ENCODE assay signal across 1 cellular context in the genomic region with DNA sequence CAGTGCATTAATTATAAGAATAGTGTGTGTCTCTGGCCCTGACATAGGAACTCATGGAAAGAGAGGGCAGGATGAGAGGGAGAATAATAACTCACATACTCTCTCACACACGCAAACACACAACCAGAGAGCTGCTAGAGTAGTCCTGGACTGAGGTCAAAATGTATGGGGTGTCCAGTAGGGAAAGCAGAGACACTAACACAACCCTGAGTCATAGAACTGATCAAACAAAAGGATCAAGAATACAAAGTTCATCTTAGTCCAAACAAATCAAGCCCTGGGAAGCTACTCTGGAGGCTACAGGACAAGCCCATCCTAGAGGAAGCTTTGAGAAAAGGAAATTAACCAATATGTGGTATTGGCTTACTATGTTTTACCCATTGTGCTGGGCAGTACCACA.
TF ChIP-seq lines count a peak whose summit lies in the region.

No MANE protein-coding gene starts in this region.

TF ChIP-seq in HepG2, 621 proteins besides CTCF, POLR2A, EP300 and RAD21 (continued from another document and continues in another):
- TF ChIP-seq ZFP91 (CRISPR knock-in tag; IDR thresholded peaks at IDR 0.05; ENCODE audit: borderline replicate concordance) (no peak), PRDM15 (CRISPR knock-in tag; IDR thresholded peaks at IDR 0.05) (no peak), SALL2 (CRISPR knock-in tag; IDR thresholded peaks at IDR 0.05) (no peak), ZNF362 (CRISPR knock-in tag; IDR thresholded peaks at IDR 0.05; ENCODE audit: borderline replicate concordance) (0 out of 2 replicates have a peak, but pooled peaks have one; percentile 17), SP2 (CRISPR knock-in tag; IDR thresholded peaks at IDR 0.05) (no peak), JUNB (CRISPR knock-in tag; IDR thresholded peaks at IDR 0.05; ENCODE audit: borderline replicate concordance) (peak; percentile 79; the same call in 1 of the 2 replicates), RAD51 (IDR thresholded peaks at IDR 0.05; ENCODE audit: borderline replicate concordance) (no peak), KAT7 (CRISPR knock-in tag; IDR thresholded peaks at IDR 0.05; ENCODE audit: borderline replicate concordance) (no peak), ZSCAN20 (CRISPR knock-in tag; IDR thresholded peaks at IDR 0.05; ENCODE audit: borderline replicate concordance) (no peak), TERF1 (CRISPR knock-in tag; IDR thresholded peaks at IDR 0.05) (no peak), MXD4 (CRISPR knock-in tag; IDR thresholded peaks at IDR 0.05) (no peak), HOMEZ (CRISPR knock-in tag; IDR thresholded peaks at IDR 0.05; ENCODE audit: low read depth) (peak; percentile 57; the same call in 1 of the 2 replicates), ELF1 (CRISPR knock-in tag; IDR thresholded peaks at IDR 0.05) (no peak), ZNF468 (CRISPR knock-in tag; IDR thresholded peaks at IDR 0.05) (no peak), U2AF1 (optimal IDR thresholded peaks at IDR 0.05; ENCODE audit: low read depth, low read length) (no peak), ZNF225 (CRISPR knock-in tag; IDR thresholded peaks at IDR 0.05) (no peak), KLF12 (CRISPR knock-in tag; IDR thresholded peaks at IDR 0.05; ENCODE audit: borderline replicate concordance) (no peak), PLRG1 (conservative IDR thresholded peaks at IDR 0.05) (no peak), ZNF431 (CRISPR knock-in tag; IDR thresholded peaks at IDR 0.05; ENCODE audit: borderline replicate concordance, low read depth) (0 out of 2 replicates have a peak, but pooled peaks have one; percentile 26), SOX5 (CRISPR knock-in tag; IDR thresholded peaks at IDR 0.05; ENCODE audit: borderline replicate concordance) (peak; percentile 67; the same call in 1 of the 2 replicates), ASH2L (IDR thresholded peaks at IDR 0.05; ENCODE audit: insufficient read length, low read depth, low read length) (no peak), HINFP (CRISPR knock-in tag; IDR thresholded peaks at IDR 0.05; ENCODE audit: low read depth) (no peak), KDM4B (CRISPR knock-in tag; IDR thresholded peaks at IDR 0.05) (no peak), CCDC6 (CRISPR knock-in tag; IDR thresholded peaks at IDR 0.05) (no peak), FOXM1 (CRISPR knock-in tag; IDR thresholded peaks at IDR 0.05) (no peak), GRHL1 (CRISPR knock-in tag; conservative IDR thresholded peaks at IDR 0.05) (no peak), AGO1 (IDR thresholded peaks at IDR 0.05; ENCODE audit: low read depth, low read length, poor library complexity, severe bottlenecking) (no peak), ZNF367 (CRISPR knock-in tag; IDR thresholded peaks at IDR 0.05; ENCODE audit: borderline replicate concordance) (no peak), ARHGAP35 (CRISPR knock-in tag; IDR thresholded peaks at IDR 0.05; ENCODE audit: borderline replicate concordance) (no peak), ZBTB7A (CRISPR knock-in tag; IDR thresholded peaks at IDR 0.05) (no peak), ZNF850 (CRISPR knock-in tag; conservative IDR thresholded peaks at IDR 0.05) (no peak), ZNF589 (CRISPR knock-in tag; conservative IDR thresholded peaks at IDR 0.05) (no peak), MTF1 (CRISPR knock-in tag; IDR thresholded peaks at IDR 0.05) (no peak), ONECUT2 (CRISPR knock-in tag; IDR thresholded peaks at IDR 0.05) (no peak), KLF11 (CRISPR knock-in tag; IDR thresholded peaks at IDR 0.05) (no peak)
- TF ChIP-seq, protein P1, sequence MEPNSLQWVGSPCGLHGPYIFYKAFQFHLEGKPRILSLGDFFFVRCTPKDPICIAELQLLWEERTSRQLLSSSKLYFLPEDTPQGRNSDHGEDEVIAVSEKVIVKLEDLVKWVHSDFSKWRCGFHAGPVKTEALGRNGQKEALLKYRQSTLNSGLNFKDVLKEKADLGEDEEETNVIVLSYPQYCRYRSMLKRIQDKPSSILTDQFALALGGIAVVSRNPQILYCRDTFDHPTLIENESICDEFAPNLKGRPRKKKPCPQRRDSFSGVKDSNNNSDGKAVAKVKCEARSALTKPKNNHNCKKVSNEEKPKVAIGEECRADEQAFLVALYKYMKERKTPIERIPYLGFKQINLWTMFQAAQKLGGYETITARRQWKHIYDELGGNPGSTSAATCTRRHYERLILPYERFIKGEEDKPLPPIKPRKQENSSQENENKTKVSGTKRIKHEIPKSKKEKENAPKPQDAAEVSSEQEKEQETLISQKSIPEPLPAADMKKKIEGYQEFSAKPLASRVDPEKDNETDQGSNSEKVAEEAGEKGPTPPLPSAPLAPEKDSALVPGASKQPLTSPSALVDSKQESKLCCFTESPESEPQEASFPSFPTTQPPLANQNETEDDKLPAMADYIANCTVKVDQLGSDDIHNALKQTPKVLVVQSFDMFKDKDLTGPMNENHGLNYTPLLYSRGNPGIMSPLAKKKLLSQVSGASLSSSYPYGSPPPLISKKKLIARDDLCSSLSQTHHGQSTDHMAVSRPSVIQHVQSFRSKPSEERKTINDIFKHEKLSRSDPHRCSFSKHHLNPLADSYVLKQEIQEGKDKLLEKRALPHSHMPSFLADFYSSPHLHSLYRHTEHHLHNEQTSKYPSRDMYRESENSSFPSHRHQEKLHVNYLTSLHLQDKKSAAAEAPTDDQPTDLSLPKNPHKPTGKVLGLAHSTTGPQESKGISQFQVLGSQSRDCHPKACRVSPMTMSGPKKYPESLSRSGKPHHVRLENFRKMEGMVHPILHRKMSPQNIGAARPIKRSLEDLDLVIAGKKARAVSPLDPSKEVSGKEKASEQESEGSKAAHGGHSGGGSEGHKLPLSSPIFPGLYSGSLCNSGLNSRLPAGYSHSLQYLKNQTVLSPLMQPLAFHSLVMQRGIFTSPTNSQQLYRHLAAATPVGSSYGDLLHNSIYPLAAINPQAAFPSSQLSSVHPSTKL (CRISPR knock-in tag; IDR thresholded peaks at IDR 0.05): peak; percentile 88
- TF ChIP-seq, protein P2, sequence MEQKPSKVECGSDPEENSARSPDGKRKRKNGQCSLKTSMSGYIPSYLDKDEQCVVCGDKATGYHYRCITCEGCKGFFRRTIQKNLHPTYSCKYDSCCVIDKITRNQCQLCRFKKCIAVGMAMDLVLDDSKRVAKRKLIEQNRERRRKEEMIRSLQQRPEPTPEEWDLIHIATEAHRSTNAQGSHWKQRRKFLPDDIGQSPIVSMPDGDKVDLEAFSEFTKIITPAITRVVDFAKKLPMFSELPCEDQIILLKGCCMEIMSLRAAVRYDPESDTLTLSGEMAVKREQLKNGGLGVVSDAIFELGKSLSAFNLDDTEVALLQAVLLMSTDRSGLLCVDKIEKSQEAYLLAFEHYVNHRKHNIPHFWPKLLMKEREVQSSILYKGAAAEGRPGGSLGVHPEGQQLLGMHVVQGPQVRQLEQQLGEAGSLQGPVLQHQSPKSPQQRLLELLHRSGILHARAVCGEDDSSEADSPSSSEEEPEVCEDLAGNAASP (CRISPR knock-in tag; IDR thresholded peaks at IDR 0.05; ENCODE audit: borderline replicate concordance): peak; percentile 51; the same call in 1 of the 2 replicates
- TF ChIP-seq, protein P3, sequence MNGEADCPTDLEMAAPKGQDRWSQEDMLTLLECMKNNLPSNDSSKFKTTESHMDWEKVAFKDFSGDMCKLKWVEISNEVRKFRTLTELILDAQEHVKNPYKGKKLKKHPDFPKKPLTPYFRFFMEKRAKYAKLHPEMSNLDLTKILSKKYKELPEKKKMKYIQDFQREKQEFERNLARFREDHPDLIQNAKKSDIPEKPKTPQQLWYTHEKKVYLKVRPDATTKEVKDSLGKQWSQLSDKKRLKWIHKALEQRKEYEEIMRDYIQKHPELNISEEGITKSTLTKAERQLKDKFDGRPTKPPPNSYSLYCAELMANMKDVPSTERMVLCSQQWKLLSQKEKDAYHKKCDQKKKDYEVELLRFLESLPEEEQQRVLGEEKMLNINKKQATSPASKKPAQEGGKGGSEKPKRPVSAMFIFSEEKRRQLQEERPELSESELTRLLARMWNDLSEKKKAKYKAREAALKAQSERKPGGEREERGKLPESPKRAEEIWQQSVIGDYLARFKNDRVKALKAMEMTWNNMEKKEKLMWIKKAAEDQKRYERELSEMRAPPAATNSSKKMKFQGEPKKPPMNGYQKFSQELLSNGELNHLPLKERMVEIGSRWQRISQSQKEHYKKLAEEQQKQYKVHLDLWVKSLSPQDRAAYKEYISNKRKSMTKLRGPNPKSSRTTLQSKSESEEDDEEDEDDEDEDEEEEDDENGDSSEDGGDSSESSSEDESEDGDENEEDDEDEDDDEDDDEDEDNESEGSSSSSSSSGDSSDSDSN (CRISPR knock-in tag; IDR thresholded peaks at IDR 0.05): no peak
